20 cellular contexts compared by ENCODE assay signal in the genomic region with DNA sequence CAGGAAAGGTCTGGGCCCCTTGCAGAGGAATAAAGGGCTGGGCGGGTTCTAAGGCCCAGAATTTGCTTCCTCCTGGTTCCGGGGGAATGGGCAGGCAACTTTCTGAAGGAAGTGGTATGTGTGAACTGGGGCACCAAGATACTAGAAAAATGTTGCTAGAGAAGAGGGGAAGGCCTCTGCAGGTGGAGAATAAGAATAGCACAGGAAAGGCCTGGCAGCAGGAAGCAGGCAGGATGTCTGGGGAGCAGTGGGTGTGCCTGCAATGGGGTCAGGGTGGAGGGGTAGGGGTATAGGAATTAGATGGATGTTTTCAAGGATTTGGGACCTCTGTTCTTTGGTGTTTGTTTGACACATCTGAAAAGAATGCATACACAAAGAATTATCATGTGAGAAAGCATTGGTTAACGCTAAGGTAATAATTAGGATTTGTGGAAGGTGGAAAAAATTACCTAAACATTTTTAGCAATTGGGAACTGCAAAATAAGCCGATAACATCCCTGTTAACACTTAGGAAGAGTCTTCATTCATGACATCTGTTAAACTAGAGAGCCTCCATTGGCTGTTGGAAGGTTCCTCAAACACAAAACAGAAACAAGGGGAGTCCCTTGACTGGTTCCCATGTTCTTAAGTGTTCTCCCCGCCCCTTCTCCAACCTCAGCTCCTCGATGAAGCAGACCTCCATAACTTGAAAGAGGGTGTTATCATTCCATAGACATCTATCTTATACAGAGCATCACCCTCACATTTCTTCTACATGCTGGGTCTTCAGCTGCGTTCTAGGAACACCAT. TPM values are rescaled to one million over a fixed set of nuclear protein-coding genes. Genes with fewer than 3 reads are reported as not detected.
A peak's percentile ranks its signal among the peaks of the same experiment; 100 is the strongest.
DNase-seq lines count a peak whose midpoint lies in the region; ATAC-seq, FAIRE-seq and TF ChIP-seq lines count a peak whose summit lies in the region.
"Had no signal": no experiment of that assay in that cellular context is flagged by ENCODE, and none has a peak within 500 bp of the region (broad histone marks: within the 10 kb centered on the region; RNA-seq: fewer than 3 reads in every experiment).

No MANE protein-coding gene starts in this region.

- no peaks in the 10 kb centered on the region for H3K79me2 ChIP-seq in OCI-LY3 (ENCODE audit: low read length)

- no peak for TF ChIP-seq CTCF in OCI-LY3 (IDR thresholded peaks at IDR 0.05; ENCODE audit: low read depth, low read length)

- CTCF ChIA-PET in CD4-positive, alpha-beta memory T cell (lab: Charles Lee; ENCODE audit: partially characterized antibody), result no interaction called here

- peaks cover 2 to 8% of the 10 kb centered on the region in 2 donors for H3K36me3 Mint-ChIP-seq in CD4-positive, alpha-beta memory T cell

- no peaks in the 10 kb centered on the region for H3K9me3 ChIP-seq in CD4-positive, alpha-beta memory T cell (ENCODE audit: control insufficient read depth in 1 of 2, low read length in 2 of 2)
- no peaks in the 10 kb centered on the region for H3K9me3 ChIP-seq in OCI-LY3 (ENCODE audit: insufficient read depth, low read length)
- H3K9me3 ChIP-seq: heart left ventricle, Peyer's patch, thoracic aorta had no signal

- FAIRE-seq in HTR-8/SVneo (lab: Jason Lieb, UNC), result no peak

- H2AFZ ChIP-seq in OCI-LY3 (ENCODE audit: low read depth, low read length), result no peak overlapping the region

- peak overlapping the region; percentile 5; the same call in 1 of the 2 replicates for H3K4me2 ChIP-seq in OCI-LY3 (ENCODE audit: low read length)

- DNase-seq in CD4-positive, alpha-beta memory T cell, result no peak
- DNase-seq in medulla oblongata (ENCODE audit: extremely low spot score), result peak; percentile 5
- no peak for DNase-seq in HTR-8/SVneo (ENCODE audit: insufficient read length, low spot score)
- DNase-seq in stimulated activated naive CD8-positive, alpha-beta T cell treated with anti-CD3 and anti-CD28 coated beads, Interleukin-15, Interleukin-2, amounts not matched to agents 100 U/mL and 50 U/mL, for 24 hours, result no peak
- no peak for DNase-seq in stimulated activated CD4-positive, alpha-beta T cell treated with anti-CD3 and anti-CD28 coated beads, Interleukin-4, amount 100 ng/mL, for 24 hours
- DNase-seq in OCI-M2 (lab: John Stamatoyannopoulos, UW; ENCODE audit: unreplicated experiment), result no peak
- DNase-seq: activated T-cell treated with anti-CD3 and anti-CD28 coated beads, Interleukin-2, amount 50 U/mL, for 4 hours; aorta; EL; heart left ventricle; left cardiac atrium; NCI-H510A treated with DMSO at 0.1 percent for 48 hours; Peyer's patch; stimulated activated CD4-positive, alpha-beta T cell treated with anti-CD3 and anti-CD28 coated beads, Interleukin-15, amount 100 ng/mL, for 24 hours had no signal

- no peak overlapping the region for H3K4me3 Mint-ChIP-seq in CD4-positive, alpha-beta memory T cell
- H3K4me3 Mint-ChIP-seq: activated T-cell treated with anti-CD3 and anti-CD28 coated beads, Interleukin-2, amount 50 U/mL, for 4 hours had no signal

- peak overlapping the region in 5 of 7 donors; percentile 28 to 76 (median 58) for H3K27ac Mint-ChIP-seq in CD4-positive, alpha-beta memory T cell

- intact Hi-C loops in CD4-positive, alpha-beta memory T cell (cut with micrococcal nuclease), result no loop called here

- H3K36me3 ChIP-seq in CD4-positive, alpha-beta memory T cell (ENCODE audit: insufficient read depth, low read length), result no peaks in the 10 kb centered on the region
- no peaks in the 10 kb centered on the region for H3K36me3 ChIP-seq in OCI-LY3 (replicated peaks; ENCODE audit: low read depth, low read length)
- H3K36me3 ChIP-seq: heart left ventricle, Peyer's patch, thoracic aorta had no signal

- no peak overlapping the region for H3K27ac ChIP-seq in CD4-positive, alpha-beta memory T cell (ENCODE audit: low read depth, low read length)
- H3K27ac ChIP-seq in OCI-LY3 (ENCODE audit: low read length), result no peak overlapping the region
- H3K27ac ChIP-seq: coronary artery, heart left ventricle, Peyer's patch, thoracic aorta had no signal

- ATAC-seq in GM19395 (IDR thresholded peaks at IDR 0.05; ENCODE audit: unreplicated experiment), result peak; percentile 35
- no peak for ATAC-seq in stimulated activated naive CD8-positive, alpha-beta T cell treated with anti-CD3 and anti-CD28 coated beads, Interleukin-15, Interleukin-2, amounts not matched to agents 100 U/mL and 50 U/mL, for 24 hours
- ATAC-seq: activated T-cell treated with anti-CD3 and anti-CD28 coated beads, Interleukin-2, amount 50 U/mL, for 4 hours; esophagus mucosa; heart left ventricle; left cardiac atrium had no signal

- H3K9ac ChIP-seq in OCI-LY3 (ENCODE audit: low read length), result no peak overlapping the region

- H3K27me3 Mint-ChIP-seq in CD4-positive, alpha-beta memory T cell, result no peaks in the 10 kb centered on the region

- H4K20me1 ChIP-seq in OCI-LY3 (ENCODE audit: insufficient read depth, low read length), result no peaks in the 10 kb centered on the region

- peaks cover 0 to 3% (median 0%) of the 10 kb centered on the region in 8 donors for H3K9me3 Mint-ChIP-seq in CD4-positive, alpha-beta memory T cell
- H3K9me3 Mint-ChIP-seq: activated T-cell treated with anti-CD3 and anti-CD28 coated beads, Interleukin-2, amount 50 U/mL, for 4 hours had no signal

- H3K4me1 Mint-ChIP-seq in CD4-positive, alpha-beta memory T cell, result peaks cover 8 to 16% (median 15%) of the 10 kb centered on the region in 4 donors

- POLR2A ChIA-PET in CD4-positive, alpha-beta memory T cell (lab: Charles Lee; ENCODE audit: partially characterized antibody), result interaction anchor here (1.1 kb wide), 1 partner anchor 61 kb away, joined by 3 read pairs; no protein-coding TSS in a partner anchor

- H3K27me3 ChIP-seq in CD4-positive, alpha-beta memory T cell (ENCODE audit: insufficient read depth, low read length), result no peaks in the 10 kb centered on the region
- no peaks in the 10 kb centered on the region for H3K27me3 ChIP-seq in OCI-LY3 (ENCODE audit: low read depth, low read length)
- H3K27me3 ChIP-seq: heart left ventricle, Peyer's patch had no signal

- no peak overlapping the region for H3K4me3 ChIP-seq in CD4-positive, alpha-beta memory T cell (ENCODE audit: low read length in 2 of 2)
- H3K4me3 ChIP-seq in OCI-LY3 (ENCODE audit: low read length), result no peak overlapping the region
- H3K4me3 ChIP-seq: coronary artery, Peyer's patch, thoracic aorta had no signal

- peaks cover 5% of the 10 kb centered on the region for H3K4me1 ChIP-seq in CD4-positive, alpha-beta memory T cell (ENCODE audit: insufficient read depth, low read length)
- peaks cover 17% of the 10 kb centered on the region for H3K4me1 ChIP-seq in OCI-LY3 (ENCODE audit: low read length)
- H3K4me1 ChIP-seq: Peyer's patch had no signal

RNA-seq across cellular contexts. Expression of a gene that starts 2.3 kb away (rescaled TPM):
- under 1 TPM; 0.44 to 0.67 TPM for total RNA-seq in CD4-positive, alpha-beta memory T cell
- under 1 TPM in 1 of 2 donors, not detected in 1; 0.18 TPM for polyA plus RNA-seq in CD4-positive, alpha-beta memory T cell
- polyA plus RNA-seq: aorta had no signal

RNA-seq across cellular contexts. Expression of a gene that starts 14.2 kb away (rescaled TPM):
- not detected for total RNA-seq in CD4-positive, alpha-beta memory T cell
- polyA plus RNA-seq in CD4-positive, alpha-beta memory T cell, result under 1 TPM in 1 of 2 donors, not detected in 1; 0.10 TPM
- total RNA-seq: activated T-cell treated with anti-CD3 and anti-CD28 coated beads, Interleukin-2, amount 50 U/mL, for 4 hours; T-helper 1 cell treated with Interleukin-12 subunit alpha and Interleukin-12 subunit beta and Interleukin-4 antibody, amounts not matched to agents 30 ng/mL and 1 ng/mL, for 36 hours had no signal
